Comparison of ENCODE assay signal across 8 cellular contexts in the genomic region with DNA sequence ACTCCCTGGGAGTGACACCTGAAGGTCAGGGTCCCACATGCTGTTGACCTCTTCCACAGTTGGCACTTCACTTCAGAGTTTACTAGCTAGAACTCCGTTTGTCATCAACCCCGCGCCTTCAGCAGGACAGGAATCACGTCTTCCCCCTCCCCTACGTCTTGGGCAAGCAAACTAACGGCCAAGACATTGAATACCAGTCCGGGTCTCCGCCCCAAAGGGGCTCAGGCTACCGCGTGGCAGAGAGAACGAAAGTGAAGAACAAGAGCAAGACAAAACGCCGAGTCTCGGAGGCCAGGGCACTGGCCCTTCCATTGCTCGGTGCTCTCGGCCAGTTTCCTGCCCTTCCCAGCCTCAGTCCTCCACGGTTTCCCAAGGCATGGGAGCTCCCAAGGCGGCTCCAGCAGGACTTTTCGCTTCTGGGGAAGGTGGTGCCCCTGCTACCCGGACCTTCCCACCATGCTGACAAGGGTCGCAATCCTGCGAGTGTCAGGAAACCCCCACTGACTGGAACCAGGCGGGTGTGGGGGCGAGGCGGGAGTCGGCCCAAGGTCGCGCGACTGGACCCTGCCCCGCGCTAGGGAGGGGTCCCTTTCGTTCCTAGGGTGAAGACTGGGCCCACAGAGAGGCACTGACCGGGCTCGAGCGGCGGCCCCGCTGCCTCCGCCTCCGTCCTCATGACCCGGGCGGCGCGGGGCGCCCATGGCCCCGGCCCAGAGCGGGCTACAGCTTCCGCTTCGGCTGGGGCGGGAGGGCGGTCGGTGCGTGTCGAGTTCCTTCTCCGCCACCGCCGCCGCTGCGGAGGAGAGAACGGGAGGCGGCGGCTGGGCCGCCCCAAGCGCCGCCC. TPM values are rescaled to one million over a fixed set of nuclear protein-coding genes. Genes with fewer than 3 reads are reported as not detected.
DNase-seq lines count a peak whose midpoint lies in the region; ATAC-seq and TF ChIP-seq lines count a peak whose summit lies in the region.

GUCD1 (minus strand) TSS at position 823 of the 844 bp plus-strand sequence; CDS start at position 676, 147 bp downstream.

- H3K4me1 Mint-ChIP-seq in WTC11: peaks cover 33% of the 10 kb centered on the region

- H3K27ac ChIP-seq in duodenal mucosa (ENCODE audit: low read depth, low read length): peak within 1 kb of the TSS; percentile 94

- DNase-seq in NCI-H146 (lab: John Stamatoyannopoulos, UW) (peak; percentile 25), NCI-H146 treated with DMSO at 0.1 percent for 48 hours (lab: John Stamatoyannopoulos, UW; ENCODE audit: unreplicated experiment) (no peak), WTC11 (ENCODE audit: low spot score) (peak; percentile 29), lung microvascular endothelial cell (ENCODE audit: low read depth in 2 of 2) (peak in 1 of 2 donors; percentile 50)
- DNase-seq in stimulated activated CD8-positive, alpha-beta memory T cell treated with anti-CD3 and anti-CD28 coated beads, Interleukin-4, amount 100 ng/mL, for 24 hours (ENCODE audit: low read depth): peak; percentile 5

- ATAC-seq in HG03469 (IDR thresholded peaks at IDR 0.05; ENCODE audit: unreplicated experiment) (peak; percentile 4), WTC11 (no peak), HG03095 (IDR thresholded peaks at IDR 0.05; ENCODE audit: unreplicated experiment) (no peak)

- H3K4me1 ChIP-seq in duodenal mucosa (ENCODE audit: control insufficient read depth in 1 of 2, insufficient read depth in 2 of 2, low read length in 2 of 2): peaks cover 55 to 61% of the 10 kb centered on the region in 2 donors

- no peaks in the 10 kb centered on the region for H3K27me3 ChIP-seq in duodenal mucosa (ENCODE audit: control insufficient read depth in 1 of 2, insufficient read depth in 2 of 2, low read length in 2 of 2)

- H3K4me3 ChIP-seq in duodenal mucosa (ENCODE audit: low read depth in 1 of 2, low read length in 2 of 2): peak within 1 kb of the TSS; percentile 99

- peak within 1 kb of the TSS; percentile 97 for H3K4me3 Mint-ChIP-seq in WTC11

- H3K9me3 ChIP-seq in duodenal mucosa (ENCODE audit: control insufficient read depth in 1 of 2, low read length in 2 of 2): no peaks in the 10 kb centered on the region

- H3K27ac Mint-ChIP-seq in WTC11: peak within 1 kb of the TSS; percentile 99

- H3K9ac ChIP-seq in duodenal mucosa (ENCODE audit: low read depth in 1 of 2, low read length in 2 of 2): peak within 1 kb of the TSS; percentile 94 to 100

- CTCF ChIA-PET in WTC11 (lab: Charles Lee): interaction anchor here (0.6 to 2.3 kb wide), 10 partner anchors 33 to 660 kb away, joined by 3 to 9 read pairs (median 4); partner anchors contain the start of genes GGT1 and MIF

- H3K36me3 ChIP-seq in duodenal mucosa (ENCODE audit: control insufficient read depth in 1 of 2, insufficient read depth in 2 of 2, low read length in 2 of 2): peaks cover 21 to 39% of the 10 kb centered on the region in 2 donors

- no peaks in the 10 kb centered on the region for H3K27me3 Mint-ChIP-seq in WTC11 (ENCODE audit: low read depth)

- POLR2A ChIA-PET in WTC11 (lab: Charles Lee): interaction anchor here (0.9 to 1.8 kb wide), 3 partner anchors 11 to 66 kb away, joined by 3 to 6 read pairs (median 6); partner anchors contain the start of gene LRRC75B

- peaks cover 30% of the 10 kb centered on the region for H3K36me3 Mint-ChIP-seq in WTC11

- no peak for TF ChIP-seq CTCF in WTC11 (IDR thresholded peaks at IDR 0.05)

- H3K9me3 Mint-ChIP-seq in WTC11: no peaks in the 10 kb centered on the region

TF ChIP-seq in WTC11, 78 proteins besides CTCF, POLR2A, EP300 and RAD21:
- TF ChIP-seq, protein P1, sequence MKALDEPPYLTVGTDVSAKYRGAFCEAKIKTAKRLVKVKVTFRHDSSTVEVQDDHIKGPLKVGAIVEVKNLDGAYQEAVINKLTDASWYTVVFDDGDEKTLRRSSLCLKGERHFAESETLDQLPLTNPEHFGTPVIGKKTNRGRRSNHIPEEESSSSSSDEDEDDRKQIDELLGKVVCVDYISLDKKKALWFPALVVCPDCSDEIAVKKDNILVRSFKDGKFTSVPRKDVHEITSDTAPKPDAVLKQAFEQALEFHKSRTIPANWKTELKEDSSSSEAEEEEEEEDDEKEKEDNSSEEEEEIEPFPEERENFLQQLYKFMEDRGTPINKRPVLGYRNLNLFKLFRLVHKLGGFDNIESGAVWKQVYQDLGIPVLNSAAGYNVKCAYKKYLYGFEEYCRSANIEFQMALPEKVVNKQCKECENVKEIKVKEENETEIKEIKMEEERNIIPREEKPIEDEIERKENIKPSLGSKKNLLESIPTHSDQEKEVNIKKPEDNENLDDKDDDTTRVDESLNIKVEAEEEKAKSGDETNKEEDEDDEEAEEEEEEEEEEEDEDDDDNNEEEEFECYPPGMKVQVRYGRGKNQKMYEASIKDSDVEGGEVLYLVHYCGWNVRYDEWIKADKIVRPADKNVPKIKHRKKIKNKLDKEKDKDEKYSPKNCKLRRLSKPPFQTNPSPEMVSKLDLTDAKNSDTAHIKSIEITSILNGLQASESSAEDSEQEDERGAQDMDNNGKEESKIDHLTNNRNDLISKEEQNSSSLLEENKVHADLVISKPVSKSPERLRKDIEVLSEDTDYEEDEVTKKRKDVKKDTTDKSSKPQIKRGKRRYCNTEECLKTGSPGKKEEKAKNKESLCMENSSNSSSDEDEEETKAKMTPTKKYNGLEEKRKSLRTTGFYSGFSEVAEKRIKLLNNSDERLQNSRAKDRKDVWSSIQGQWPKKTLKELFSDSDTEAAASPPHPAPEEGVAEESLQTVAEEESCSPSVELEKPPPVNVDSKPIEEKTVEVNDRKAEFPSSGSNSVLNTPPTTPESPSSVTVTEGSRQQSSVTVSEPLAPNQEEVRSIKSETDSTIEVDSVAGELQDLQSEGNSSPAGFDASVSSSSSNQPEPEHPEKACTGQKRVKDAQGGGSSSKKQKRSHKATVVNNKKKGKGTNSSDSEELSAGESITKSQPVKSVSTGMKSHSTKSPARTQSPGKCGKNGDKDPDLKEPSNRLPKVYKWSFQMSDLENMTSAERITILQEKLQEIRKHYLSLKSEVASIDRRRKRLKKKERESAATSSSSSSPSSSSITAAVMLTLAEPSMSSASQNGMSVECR (CRISPR knock-in tag; IDR thresholded peaks at IDR 0.05; ENCODE audit: borderline replicate concordance): 0 out of 2 replicates have a peak, but pooled peaks have one; percentile 22
- TF ChIP-seq GABPB1 (CRISPR knock-in tag; IDR thresholded peaks at IDR 0.05) (0 out of 2 replicates have a peak, but pooled peaks have one; percentile 36), RORB (CRISPR knock-in tag; IDR thresholded peaks at IDR 0.05) (no peak), TP53 (CRISPR knock-in tag; IDR thresholded peaks at IDR 0.05) (0 out of 2 replicates have a peak, but pooled peaks have one; percentile 55), SMAD4 (CRISPR knock-in tag; IDR thresholded peaks at IDR 0.05) (no peak), SP1 (CRISPR knock-in tag; conservative IDR thresholded peaks at IDR 0.05) (peak; percentile 52; the same call in 1 of the 2 replicates), ZSCAN18 (CRISPR knock-in tag; IDR thresholded peaks at IDR 0.05) (no peak), JUN (CRISPR knock-in tag; IDR thresholded peaks at IDR 0.05) (peak; percentile 44; the same call in 1 of the 2 replicates), JAZF1 (CRISPR knock-in tag; IDR thresholded peaks at IDR 0.05) (no peak)

RNA-seq across cellular contexts. Expression of gene GUCD1, which starts in this region (rescaled TPM):
- 77.0 to 105 TPM (median 86.2 TPM) in 3 replicates for total RNA-seq in WTC11 (2021)
- total RNA-seq in lung microvascular endothelial cell: 128 and 171 TPM in 2 replicates
